In the genomic region with DNA sequence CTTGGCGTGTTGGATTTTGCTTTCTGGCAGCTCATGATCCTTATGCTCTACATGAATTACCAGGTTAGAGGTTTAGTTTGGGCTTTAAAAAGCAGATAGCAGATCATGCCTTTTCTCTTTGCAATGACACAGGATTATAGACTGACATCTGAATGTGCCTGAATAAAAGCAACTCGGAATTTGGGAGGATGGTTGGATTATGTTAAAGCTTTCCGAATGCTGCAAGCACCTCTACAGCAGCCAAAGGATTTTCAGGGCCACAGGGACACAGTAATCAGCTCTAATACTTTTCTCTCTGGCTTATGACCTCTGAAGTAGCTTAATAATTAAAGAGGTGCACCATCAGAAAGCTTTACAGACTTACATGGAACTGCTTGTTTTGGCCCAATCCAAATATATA, we compare ENCODE assay signal across 21 cellular contexts.
"Had no signal": no experiment of that assay in that cellular context is flagged by ENCODE, and none has a peak within 500 bp of the region (broad histone marks: within the 10 kb centered on the region; RNA-seq: fewer than 3 reads in every experiment).

No MANE protein-coding gene starts in this region.

- H3K27ac ChIP-seq: heart right ventricle, parathyroid adenoma, psoas muscle, sigmoid colon, tibial artery, upper lobe of left lung, uterus had no signal

- H3K27me3 ChIP-seq: heart right ventricle, sigmoid colon, tibial artery, upper lobe of left lung, uterus had no signal

- DNase-seq: effector memory CD4-positive, alpha-beta T cell; heart right ventricle; hypothalamus; kidney glomerular epithelial cell; mammary epithelial cell; mucosa of descending colon; natural killer cell; psoas muscle; sigmoid colon; stimulated activated CD4-positive, alpha-beta T cell treated with anti-CD3 and anti-CD28 coated beads, Interleukin-1b, Interleukin-23, amount 100 ng/mL, for 48 hours; stimulated activated CD4-positive, alpha-beta T cell treated with anti-CD3 and anti-CD28 coated beads, Interleukin-4, amount 100 ng/mL, for 24 hours; tibial artery; upper lobe of left lung; uterus had no signal

- H3K27me3 Mint-ChIP-seq: stimulated activated memory B cell treated with anti-CD40 and anti-IgM and Interleukin-4, amounts not matched to agents 10 μg/mL and 1 μg/mL and 100 μg/mL, for 72 hours; stimulated activated naive CD8-positive, alpha-beta T cell treated with anti-CD3 and anti-CD28 coated beads, Interleukin-15, Interleukin-2, amounts not matched to agents 100 ng/mL and 50 ng/mL, for 24 hours had no signal

- H3K9ac ChIP-seq: parathyroid adenoma had no signal

- H2AFZ ChIP-seq: parathyroid adenoma had no signal

- H3K27ac Mint-ChIP-seq: natural killer cell; stimulated activated memory B cell treated with anti-CD40 and anti-IgM and Interleukin-4, amounts not matched to agents 10 μg/mL and 1 μg/mL and 100 μg/mL, for 72 hours; stimulated activated naive CD8-positive, alpha-beta T cell treated with anti-CD3 and anti-CD28 coated beads, Interleukin-15, Interleukin-2, amounts not matched to agents 100 ng/mL and 50 ng/mL, for 24 hours had no signal

- H3K9me3 Mint-ChIP-seq: natural killer cell; stimulated activated memory B cell treated with anti-CD40 and anti-IgM and Interleukin-4, amounts not matched to agents 10 μg/mL and 1 μg/mL and 100 μg/mL, for 72 hours; stimulated activated naive CD8-positive, alpha-beta T cell treated with anti-CD3 and anti-CD28 coated beads, Interleukin-15, Interleukin-2, amounts not matched to agents 100 ng/mL and 50 ng/mL, for 24 hours had no signal

- H3K4me3 Mint-ChIP-seq: natural killer cell; stimulated activated memory B cell treated with anti-CD40 and anti-IgM and Interleukin-4, amounts not matched to agents 10 μg/mL and 1 μg/mL and 100 μg/mL, for 72 hours; stimulated activated naive CD8-positive, alpha-beta T cell treated with anti-CD3 and anti-CD28 coated beads, Interleukin-15, Interleukin-2, amounts not matched to agents 100 ng/mL and 50 ng/mL, for 24 hours had no signal

- H3K79me2 ChIP-seq: parathyroid adenoma had no signal

- H3K4me1 ChIP-seq: parathyroid adenoma, psoas muscle, sigmoid colon, tibial artery, upper lobe of left lung, uterus had no signal

- H3K36me3 ChIP-seq: heart right ventricle, sigmoid colon, tibial artery, upper lobe of left lung, uterus had no signal

- ATAC-seq: esophagus mucosa; heart right ventricle; mucosa of descending colon; natural killer cell; psoas muscle; stimulated activated memory B cell treated with anti-CD40 and anti-IgM and Interleukin-4, amounts not matched to agents 10 μg/mL and 1 μg/mL and 100 μg/mL, for 72 hours had no signal

- H3K9me3 ChIP-seq: heart right ventricle, mucosa of descending colon, psoas muscle, sigmoid colon, tibial artery, upper lobe of left lung, uterus had no signal

- H3K36me3 Mint-ChIP-seq: natural killer cell had no signal

- FAIRE-seq: endometrium, frontal cortex, islet of Langerhans had no signal

- H3K4me3 ChIP-seq: heart right ventricle, mucosa of descending colon, psoas muscle, sigmoid colon, tibial artery, upper lobe of left lung, uterus had no signal
